ENCODE assay signal across 1 cellular context in genomic region chr1:58443986-58444603, GRCh38.
TF ChIP-seq lines count a peak whose summit lies in the region.

No MANE protein-coding gene starts in this region.

TF ChIP-seq in K562, 482 proteins besides CTCF, POLR2A, EP300 and RAD21 (continued from another document):
- no peak for TF ChIP-seq CHD2 (IDR thresholded peaks at IDR 0.05; ENCODE audit: low read depth, low read length)
- TF ChIP-seq DNMT1 (IDR thresholded peaks at IDR 0.05), result no peak
- TF ChIP-seq THRAP3 (IDR thresholded peaks at IDR 0.05; ENCODE audit: borderline replicate concordance), result no peak
- TF ChIP-seq RBM25 (IDR thresholded peaks at IDR 0.05; ENCODE audit: low read depth, low read length, severe bottlenecking), result peak; percentile 69
- no peak for TF ChIP-seq ZNF511 (CRISPR knock-in tag; IDR thresholded peaks at IDR 0.05)
- no peak for TF ChIP-seq HDGF (IDR thresholded peaks at IDR 0.05)
- TF ChIP-seq ZFP36 (IDR thresholded peaks at IDR 0.05; ENCODE audit: low read depth, low read length, partially characterized antibody), result peak; percentile 64
- no peak for TF ChIP-seq HNRNPUL1 (IDR thresholded peaks at IDR 0.05; ENCODE audit: low read length)
- peak; percentile 45; the same call in 1 of the 2 replicates for TF ChIP-seq C11orf30 (IDR thresholded peaks at IDR 0.05; ENCODE audit: low read depth)
- no peak for TF ChIP-seq HNRNPL (IDR thresholded peaks at IDR 0.05; ENCODE audit: low read depth, low read length)
- no peak for TF ChIP-seq E2F6 (IDR thresholded peaks at IDR 0.05; ENCODE audit: borderline replicate concordance in 1 of 2, extremely low read depth in 1 of 2, insufficient read depth in 1 of 2, insufficient read length in 1 of 2, low read depth in 1 of 2, low read length in 1 of 2, poor library complexity in 1 of 2, severe bottlenecking in 1 of 2)
- no peak for TF ChIP-seq NR2F6 (CRISPR knock-in tag; IDR thresholded peaks at IDR 0.05)
TF ChIP-seq in K562: peak in this region for 6.
